13 cellular contexts compared by ENCODE assay signal in the genomic region with DNA sequence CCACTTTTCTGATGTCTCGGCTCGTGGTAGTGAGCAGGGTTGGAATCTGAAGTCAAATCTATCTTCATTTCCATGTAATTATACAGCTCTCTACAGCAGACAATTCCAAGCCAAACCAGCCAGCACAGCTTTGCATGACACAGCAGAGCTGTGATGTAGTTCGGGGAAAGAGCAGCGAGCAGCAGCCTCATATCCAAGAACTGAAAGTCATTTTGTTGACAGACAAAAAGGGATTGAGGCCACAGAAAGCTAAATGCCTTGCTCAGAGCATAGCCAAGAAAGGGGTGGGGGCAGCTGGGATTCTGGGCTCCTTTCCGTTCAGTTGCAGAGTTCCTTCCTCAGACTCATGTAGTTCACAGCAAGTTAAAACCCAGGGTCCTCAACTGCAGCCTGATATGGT. TPM values are rescaled to one million over a fixed set of nuclear protein-coding genes. Genes with fewer than 3 reads are reported as not detected.
DNase-seq lines count a peak whose midpoint lies in the region; ATAC-seq lines count a peak whose summit lies in the region.
"Had no signal": no experiment of that assay in that cellular context is flagged by ENCODE, and none has a peak within 500 bp of the region (broad histone marks: within the 10 kb centered on the region; RNA-seq: fewer than 3 reads in every experiment).

No MANE protein-coding gene starts in this region.

- no peaks in the 10 kb centered on the region for H3K9me3 Mint-ChIP-seq in activated CD8-positive, alpha-beta memory T cell treated with anti-CD3 and anti-CD28 coated beads, Interleukin-2, amount 10 ng/mL, durations not matched to agents 7 days and 5 days (ENCODE audit: low read depth)
- no peaks in the 10 kb centered on the region for H3K9me3 Mint-ChIP-seq in central memory CD8-positive, alpha-beta T cell

- ATAC-seq in activated CD8-positive, alpha-beta memory T cell treated with anti-CD3 and anti-CD28 coated beads, Interleukin-2, amount 10 ng/mL, durations not matched to agents 7 days and 5 days = no peak
- ATAC-seq in central memory CD8-positive, alpha-beta T cell (replicated peaks; ENCODE audit: extremely low read depth, poor library complexity, severe bottlenecking) = no peak
- no peak for ATAC-seq in HG03280 (IDR thresholded peaks at IDR 0.05; ENCODE audit: unreplicated experiment)

- H3K36me3 Mint-ChIP-seq in activated CD8-positive, alpha-beta memory T cell treated with anti-CD3 and anti-CD28 coated beads, Interleukin-2, amount 10 ng/mL, durations not matched to agents 7 days and 5 days = peaks cover 89% of the 10 kb centered on the region
- H3K36me3 Mint-ChIP-seq in central memory CD8-positive, alpha-beta T cell (ENCODE audit: insufficient read depth) = peaks cover 83% of the 10 kb centered on the region

- H3K27ac ChIP-seq in temporal lobe (ENCODE audit: low read depth, low read length) = peak overlapping the region; percentile 7
- H3K27ac ChIP-seq: tibial artery had no signal

- DNase-seq in activated CD8-positive, alpha-beta memory T cell treated with anti-CD3 and anti-CD28 coated beads, Interleukin-2, amount 10 ng/mL, durations not matched to agents 7 days and 5 days = no peak
- DNase-seq in activated CD8-positive, alpha-beta memory T cell treated with anti-CD3 and anti-CD28 coated beads, Interleukin-2, amount 50 U/mL, for 4 hours = no peak
- DNase-seq in central memory CD8-positive, alpha-beta T cell (ENCODE audit: low spot score in 2 of 2) = no peak
- DNase-seq in medulla oblongata (ENCODE audit: extremely low spot score) (peak; percentile 95), cerebellar nuclear complex (lab: John Stamatoyannopoulos, UW) (no peak), AG08396 (ENCODE audit: low spot score) (no peak)
- DNase-seq: ACHN; activated CD4-positive, alpha-beta T cell treated with anti-CD3 and anti-CD28 coated beads, Interleukin-2, amount 50 U/mL, for 1 hour; dermis blood vessel endothelial cell; kidney glomerular epithelial cell had no signal

- H3K27me3 Mint-ChIP-seq in activated CD8-positive, alpha-beta memory T cell treated with anti-CD3 and anti-CD28 coated beads, Interleukin-2, amount 10 ng/mL, durations not matched to agents 7 days and 5 days = no peaks in the 10 kb centered on the region
- H3K27me3 Mint-ChIP-seq in central memory CD8-positive, alpha-beta T cell = no peaks in the 10 kb centered on the region

- peaks cover 95% of the 10 kb centered on the region for H3K4me1 Mint-ChIP-seq in activated CD8-positive, alpha-beta memory T cell treated with anti-CD3 and anti-CD28 coated beads, Interleukin-2, amount 10 ng/mL, durations not matched to agents 7 days and 5 days
- peaks cover 75% of the 10 kb centered on the region for H3K4me1 Mint-ChIP-seq in central memory CD8-positive, alpha-beta T cell

- peak overlapping the region; percentile 87 for H3K27ac Mint-ChIP-seq in activated CD8-positive, alpha-beta memory T cell treated with anti-CD3 and anti-CD28 coated beads, Interleukin-2, amount 10 ng/mL, durations not matched to agents 7 days and 5 days
- H3K27ac Mint-ChIP-seq in central memory CD8-positive, alpha-beta T cell (ENCODE audit: low read depth) = peak overlapping the region; percentile 86

- CTCF ChIA-PET in activated CD8-positive, alpha-beta memory T cell treated with anti-CD3 and anti-CD28 coated beads, Interleukin-2, amount 10 ng/mL, durations not matched to agents 7 days and 5 days (lab: Charles Lee) = interaction anchor here (1.5 to 16.3 kb wide), 11 partner anchors 9 to 83 kb away, joined by 3 to 499 read pairs (median 18); partner anchors contain the start of gene LCP2

- no peak overlapping the region for H3K4me3 Mint-ChIP-seq in activated CD8-positive, alpha-beta memory T cell treated with anti-CD3 and anti-CD28 coated beads, Interleukin-2, amount 10 ng/mL, durations not matched to agents 7 days and 5 days
- no peak overlapping the region for H3K4me3 Mint-ChIP-seq in central memory CD8-positive, alpha-beta T cell

RNA-seq across cellular contexts. Expression of gene LCP2, which starts 32.0 kb away (rescaled TPM):
- total RNA-seq in activated CD8-positive, alpha-beta memory T cell treated with anti-CD3 and anti-CD28 coated beads, Interleukin-2, amount 10 ng/mL, durations not matched to agents 7 days and 5 days = 100 to 1,000 TPM; 393 to 419 TPM
- total RNA-seq in temporal lobe = 0.98 TPM

RNA-seq across cellular contexts. Expression of gene C5orf58, which starts 32.7 kb away (rescaled TPM):
- total RNA-seq in activated CD8-positive, alpha-beta memory T cell treated with anti-CD3 and anti-CD28 coated beads, Interleukin-2, amount 10 ng/mL, durations not matched to agents 7 days and 5 days = not detected
- total RNA-seq in temporal lobe = not detected
- total RNA-seq: dermis blood vessel endothelial cell had no signal

Comparison
In these comparisons a context has a peak if more than half of its experiments do, and no peak if none do; other contexts are left out.
1. RNA of gene LCP2, which starts 32.0 kb away (total RNA-seq): 393 to 419 TPM in activated CD8-positive, alpha-beta memory T cell treated with anti-CD3 and anti-CD28 coated beads, Interleukin-2, amount 10 ng/mL, durations not matched to agents 7 days and 5 days; 0.98 TPM in temporal lobe (single experiment); every median in the first group is over 100 times any median in the second.